In genomic region chr9:111484564-111484878, GRCh38 we compare ENCODE assay signal across 1 cellular context.
TF ChIP-seq lines count a peak whose summit lies in the region.

No MANE protein-coding gene starts in this region.

TF ChIP-seq in K562, 482 proteins besides CTCF, POLR2A, EP300 and RAD21 (continued from another document):
- TF ChIP-seq ZNF407 (IDR thresholded peaks at IDR 0.05; ENCODE audit: low read depth) (no peak), MGA (IDR thresholded peaks at IDR 0.05) (no peak), TBL1XR1 (IDR thresholded peaks at IDR 0.05; ENCODE audit: low read length in 2 of 2) (no peak), HDAC2 (IDR thresholded peaks at IDR 0.05) (0 out of 2 replicates have a peak, but pooled peaks have one; percentile 30), DNMT1 (IDR thresholded peaks at IDR 0.05) (no peak), CTBP1 (IDR thresholded peaks at IDR 0.05; ENCODE audit: borderline replicate concordance) (no peak), CCNT2 (IDR thresholded peaks at IDR 0.05; ENCODE audit: borderline replicate concordance, extremely low read depth, insufficient read length, low read depth, low read length) (no peak), NRF1 (conservative IDR thresholded peaks at IDR 0.05 in 1 of 2, IDR thresholded peaks at IDR 0.05 in 1 of 2) (peak; percentile 22 to 54; a peak in 2 of 4 replicates), GATAD2B (IDR thresholded peaks at IDR 0.05; ENCODE audit: borderline replicate concordance) (no peak), SMAD3 (CRISPR knock-in tag; conservative IDR thresholded peaks at IDR 0.05) (no peak), HDAC6 (IDR thresholded peaks at IDR 0.05; ENCODE audit: low read depth, low read length) (no peak), HCFC1 (IDR thresholded peaks at IDR 0.05; ENCODE audit: low read depth, low read length) (no peak), KLF13 (tag; IDR thresholded peaks at IDR 0.05; ENCODE audit: borderline replicate concordance, low read depth) (no peak), ATF1 (CRISPR knock-in tag; IDR thresholded peaks at IDR 0.05) (no peak), ATF1 (tag; IDR thresholded peaks at IDR 0.05) (0 out of 2 replicates have a peak, but pooled peaks have one; percentile 9), MXI1 (IDR thresholded peaks at IDR 0.05; ENCODE audit: low read depth, low read length) (no peak), ZNF282 (CRISPR knock-in tag; IDR thresholded peaks at IDR 0.05) (no peak), POLR2H (tag; IDR thresholded peaks at IDR 0.05; ENCODE audit: low read depth) (no peak), U2AF1 (optimal IDR thresholded peaks at IDR 0.05; ENCODE audit: low read depth, low read length) (no peak)
- TF ChIP-seq, protein P1, sequence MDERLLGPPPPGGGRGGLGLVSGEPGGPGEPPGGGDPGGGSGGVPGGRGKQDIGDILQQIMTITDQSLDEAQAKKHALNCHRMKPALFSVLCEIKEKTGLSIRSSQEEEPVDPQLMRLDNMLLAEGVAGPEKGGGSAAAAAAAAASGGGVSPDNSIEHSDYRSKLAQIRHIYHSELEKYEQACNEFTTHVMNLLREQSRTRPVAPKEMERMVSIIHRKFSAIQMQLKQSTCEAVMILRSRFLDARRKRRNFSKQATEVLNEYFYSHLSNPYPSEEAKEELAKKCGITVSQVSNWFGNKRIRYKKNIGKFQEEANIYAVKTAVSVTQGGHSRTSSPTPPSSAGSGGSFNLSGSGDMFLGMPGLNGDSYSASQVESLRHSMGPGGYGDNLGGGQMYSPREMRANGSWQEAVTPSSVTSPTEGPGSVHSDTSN (CRISPR knock-in tag; IDR thresholded peaks at IDR 0.05; ENCODE audit: low read depth): no peak
- TF ChIP-seq, protein P1 (tag; conservative IDR thresholded peaks at IDR 0.05; ENCODE audit: low read depth): no peak; the same call in 1 of the 2 replicates
